Comparison of ENCODE assay signal across 9 cellular contexts in genomic region chr2:108169982-108170625, GRCh38.
DNase-seq lines count a peak whose midpoint lies in the region; ATAC-seq and TF ChIP-seq lines count a peak whose summit lies in the region.
"Had no signal": no experiment of that assay in that cellular context is flagged by ENCODE, and none has a peak within 500 bp of the region (broad histone marks: within the 10 kb centered on the region; RNA-seq: fewer than 3 reads in every experiment).

No MANE protein-coding gene starts in this region.

- DNase-seq in left ventricle myocardium inferior = no peak
- no peak for DNase-seq in right cardiac atrium
- DNase-seq in PC-3 = peak; percentile 61
- peak; percentile 37 for DNase-seq in fibroblast of the aortic adventitia (ENCODE audit: low read depth)
- no peak for DNase-seq in MV-4-11 (lab: John Stamatoyannopoulos, UW)
- no peak for DNase-seq in activated T-cell treated with anti-CD3 and anti-CD28 coated beads, Interleukin-2, amount 50 U/mL, for 72 hours
- DNase-seq in immature natural killer cell = no peak
- no peak for DNase-seq in UCSD-AML1 (lab: John Stamatoyannopoulos, UW; ENCODE audit: unreplicated experiment)

- H3K4me1 ChIP-seq in left ventricle myocardium inferior (no peaks in the 10 kb centered on the region), right cardiac atrium (ENCODE audit: control insufficient read depth, insufficient read depth, low read length) (no peaks in the 10 kb centered on the region), PC-3 (ENCODE audit: insufficient read depth, low read length) (no peaks in the 10 kb centered on the region)

- H3K9me3 ChIP-seq in left ventricle myocardium inferior (replicated peaks) (no peaks in the 10 kb centered on the region), right cardiac atrium (ENCODE audit: control insufficient read depth, low read length) (no peaks in the 10 kb centered on the region), PC-3 (ENCODE audit: low read length) (no peaks in the 10 kb centered on the region)

- no peak overlapping the region for H3K4me2 ChIP-seq in PC-3 (ENCODE audit: low read length)

- H3K4me3 ChIP-seq in left ventricle myocardium inferior (no peak overlapping the region), right cardiac atrium (ENCODE audit: low read length) (no peak overlapping the region), PC-3 (ENCODE audit: low read length) (no peak overlapping the region), fibroblast of the aortic adventitia (ENCODE audit: low read depth, low read length) (no peak overlapping the region)

- H3K79me2 ChIP-seq in PC-3 (ENCODE audit: low read length) = no peaks in the 10 kb centered on the region

- H3K4me1 Mint-ChIP-seq in activated T-cell treated with anti-CD3 and anti-CD28 coated beads, Interleukin-2, amount 50 U/mL, for 72 hours (ENCODE audit: low read depth) = no peaks in the 10 kb centered on the region
- peaks cover 0 to 9% of the 10 kb centered on the region in 2 donors for H3K4me1 Mint-ChIP-seq in immature natural killer cell

- H3K27me3 ChIP-seq in left ventricle myocardium inferior (ENCODE audit: low read depth) (peaks cover 5% of the 10 kb centered on the region), right cardiac atrium (ENCODE audit: control insufficient read depth, insufficient read depth) (no peaks in the 10 kb centered on the region), PC-3 (ENCODE audit: low read length) (peaks cover 19% of the 10 kb centered on the region; the same call in 1 of the 2 replicates)

- H3K36me3 ChIP-seq in left ventricle myocardium inferior (no peaks in the 10 kb centered on the region), PC-3 (ENCODE audit: low read depth, low read length) (no peaks in the 10 kb centered on the region)

- no peak overlapping the region for H3K4me3 Mint-ChIP-seq in activated T-cell treated with anti-CD3 and anti-CD28 coated beads, Interleukin-2, amount 50 U/mL, for 72 hours
- H3K4me3 Mint-ChIP-seq in immature natural killer cell = no peak overlapping the region

- H3K27me3 Mint-ChIP-seq in activated T-cell treated with anti-CD3 and anti-CD28 coated beads, Interleukin-2, amount 50 U/mL, for 72 hours (ENCODE audit: low read depth) = no peaks in the 10 kb centered on the region
- H3K27me3 Mint-ChIP-seq in immature natural killer cell (ENCODE audit: low read depth in 3 of 3) = peaks cover 0 to 4% (median 2%) of the 10 kb centered on the region in 3 donors

- CTCF ChIA-PET in PC-3 (lab: Charles Lee) = interaction anchor here (0.5 to 0.9 kb wide), 4 partner anchors 19 to 822 kb away, joined by 3 to 4 read pairs (median 3); no protein-coding TSS in a partner anchor

- ATAC-seq in right cardiac atrium = no peak
- peak; percentile 56 for ATAC-seq in PC-3
- ATAC-seq in activated T-cell treated with anti-CD3 and anti-CD28 coated beads, Interleukin-2, amount 50 U/mL, for 72 hours (replicated peaks in 1 of 2) = no peak
- ATAC-seq: Right ventricle myocardium inferior had no signal

- POLR2A ChIA-PET in PC-3 (lab: Charles Lee; ENCODE audit: unreplicated experiment) = no interaction called here

- TF ChIP-seq CTCF in left ventricle myocardium inferior (IDR thresholded peaks at IDR 0.05; ENCODE audit: borderline replicate concordance) (peak; percentile 46), PC-3 (conservative IDR thresholded peaks at IDR 0.05; ENCODE audit: low read depth, low read length) (peak; percentile 69), fibroblast of the aortic adventitia (IDR thresholded peaks at IDR 0.05; ENCODE audit: insufficient read depth, low read length) (peak; percentile 54)

- H4K20me1 ChIP-seq in PC-3 (ENCODE audit: low read length) = no peaks in the 10 kb centered on the region

- no peaks in the 10 kb centered on the region for H3K36me3 Mint-ChIP-seq in activated T-cell treated with anti-CD3 and anti-CD28 coated beads, Interleukin-2, amount 50 U/mL, for 72 hours (ENCODE audit: insufficient read depth in 2 of 2)
- H3K36me3 Mint-ChIP-seq in immature natural killer cell = no peaks in the 10 kb centered on the region

- WGBS in right cardiac atrium = 41% methylated on average over 3 of the region's 3 CpGs

- no peaks in the 10 kb centered on the region for H3K9me3 Mint-ChIP-seq in activated T-cell treated with anti-CD3 and anti-CD28 coated beads, Interleukin-2, amount 50 U/mL, for 72 hours
- H3K9me3 Mint-ChIP-seq in immature natural killer cell = peaks cover 0 to 3% (median 0%) of the 10 kb centered on the region in 6 donors

- no peak overlapping the region for H3K27ac Mint-ChIP-seq in activated T-cell treated with anti-CD3 and anti-CD28 coated beads, Interleukin-2, amount 50 U/mL, for 72 hours
- no peak overlapping the region for H3K27ac Mint-ChIP-seq in immature natural killer cell

- H3K9ac ChIP-seq in PC-3 (ENCODE audit: low read length) = no peak overlapping the region

- no peak overlapping the region for H3K27ac ChIP-seq in left ventricle myocardium inferior (replicated peaks)
- H3K27ac ChIP-seq in right cardiac atrium (ENCODE audit: low read length) = no peak overlapping the region
- H3K27ac ChIP-seq in PC-3 (ENCODE audit: low read length) = no peak overlapping the region

- 0 out of 2 replicates have a peak overlapping the region, but pooled peaks have one; percentile 20 for H2AFZ ChIP-seq in PC-3 (ENCODE audit: low read length)

- no TSS peak for BruUV-seq in PC-3 (replicated peaks; lab: Mats Ljungman, UMichigan)

- intact Hi-C loops in left ventricle myocardium inferior (cut with micrococcal nuclease) = no loop called here
- intact Hi-C loops in right cardiac atrium (cut with DNase I) = no loop called here
- intact Hi-C loops in PC-3 (cut with micrococcal nuclease) = no loop called here

- no peaks in the 10 kb centered on the region for H3F3A ChIP-seq in PC-3 (ENCODE audit: low read length, unreplicated experiment)

- no peaks in the 10 kb centered on the region for H3K9me2 ChIP-seq in PC-3 (replicated peaks; ENCODE audit: low read length)

Comparison
In these comparisons a context has a peak if more than half of its experiments do, and no peak if none do; other contexts are left out.
1. DNase-seq: peak in PC-3 (single experiment) and fibroblast of the aortic adventitia (single experiment); none in left ventricle myocardium inferior (single experiment), right cardiac atrium (0 of 3), MV-4-11 (single experiment), activated T-cell treated with anti-CD3 and anti-CD28 coated beads, Interleukin-2, amount 50 U/mL, for 72 hours (0 of 2), immature natural killer cell (0 of 3) and UCSD-AML1 (single experiment).
2. Peak in every context shown above with its lines, with median percentiles within 50 percentile points of each other: CTCF ChIP-seq.